12 cellular contexts compared by ENCODE assay signal in the genomic region with DNA sequence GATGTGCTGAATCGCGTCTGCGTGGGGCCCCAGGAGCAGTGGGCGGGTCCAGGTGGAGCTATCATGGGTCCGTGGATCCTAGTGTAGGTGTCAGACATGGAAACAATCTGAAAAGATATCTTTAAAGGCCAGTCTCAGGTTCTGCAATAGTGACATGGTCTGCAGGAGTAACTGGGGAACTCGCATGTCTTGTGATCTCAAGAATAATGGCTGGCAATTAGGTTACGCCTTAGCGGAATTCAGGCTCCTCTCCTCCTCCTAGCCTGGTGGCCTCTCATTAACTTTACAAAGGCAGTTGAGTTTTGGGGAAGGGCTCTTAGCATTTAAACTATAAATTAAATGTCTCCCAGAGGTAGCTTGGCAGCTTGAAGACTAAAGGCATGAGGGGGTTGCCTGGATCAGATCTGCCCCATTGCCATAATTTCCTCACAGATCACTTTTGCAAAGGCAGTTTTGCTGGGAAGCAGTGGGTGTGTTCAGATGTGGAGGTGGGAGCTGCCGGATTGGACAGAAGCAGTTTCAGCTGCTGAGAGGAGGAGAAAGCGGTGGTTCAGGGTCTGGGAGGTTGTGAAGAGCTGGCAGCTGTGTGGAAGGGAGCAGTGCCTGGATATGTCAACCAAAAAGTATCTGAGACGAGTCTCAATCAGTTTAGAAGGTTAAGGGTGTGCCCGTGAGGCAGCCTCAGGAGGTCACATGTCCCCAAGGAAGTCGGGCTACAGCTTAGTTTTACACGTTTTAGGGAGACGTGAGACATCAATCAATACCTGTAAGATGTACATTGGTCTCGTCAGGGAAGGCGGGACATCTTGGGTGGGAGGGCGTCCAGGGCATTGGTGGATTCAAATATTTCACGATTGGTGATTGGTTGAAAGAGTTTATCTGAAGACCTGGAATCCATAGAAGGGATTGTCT. TPM values are rescaled to one million over a fixed set of nuclear protein-coding genes. Genes with fewer than 3 reads are reported as not detected.
DNase-seq lines count a peak whose midpoint lies in the region; ATAC-seq and TF ChIP-seq lines count a peak whose summit lies in the region.
"Had no signal": no experiment of that assay in that cellular context is flagged by ENCODE, and none has a peak within 500 bp of the region (broad histone marks: within the 10 kb centered on the region; RNA-seq: fewer than 3 reads in every experiment).

No MANE protein-coding gene starts in this region.

- peaks cover 63% of the 10 kb centered on the region for H3K79me2 ChIP-seq in Karpas-422 (ENCODE audit: low read length)

- no peak for ATAC-seq in GM18858 (IDR thresholded peaks at IDR 0.05; ENCODE audit: unreplicated experiment)
- ATAC-seq: stimulated activated memory B cell treated with anti-CD40 and anti-IgM and Interleukin-4, amounts not matched to agents 10 μg/mL and 1 μg/mL and 100 μg/mL, for 72 hours had no signal

- no peaks in the 10 kb centered on the region for H3K9me3 Mint-ChIP-seq in mesothelial cell of epicardium
- H3K9me3 Mint-ChIP-seq: stimulated activated memory B cell treated with anti-CD40 and anti-IgM and Interleukin-4, amounts not matched to agents 10 μg/mL and 1 μg/mL and 100 μg/mL, for 72 hours had no signal

- peak overlapping the region; percentile 77 for H3K27ac Mint-ChIP-seq in mesothelial cell of epicardium
- H3K27ac Mint-ChIP-seq: stimulated activated memory B cell treated with anti-CD40 and anti-IgM and Interleukin-4, amounts not matched to agents 10 μg/mL and 1 μg/mL and 100 μg/mL, for 72 hours had no signal

- peak overlapping the region; percentile 67 for H3K4me3 Mint-ChIP-seq in mesothelial cell of epicardium

- H3K9me2 ChIP-seq in Karpas-422 (replicated peaks; ENCODE audit: insufficient read depth, low read length) = no peaks in the 10 kb centered on the region

- TF ChIP-seq CTCF in mesothelial cell of epicardium (IDR thresholded peaks at IDR 0.05; ENCODE audit: unreplicated experiment) (no peak), adrenal gland (IDR thresholded peaks at IDR 0.05) (no peak)

- H3K27me3 Mint-ChIP-seq in mesothelial cell of epicardium (ENCODE audit: low read depth) = no peaks in the 10 kb centered on the region
- H3K27me3 Mint-ChIP-seq: stimulated activated memory B cell treated with anti-CD40 and anti-IgM and Interleukin-4, amounts not matched to agents 10 μg/mL and 1 μg/mL and 100 μg/mL, for 72 hours had no signal

- 86 to 90% (median 89%) methylated on average over 19 of the region's 19 CpGs for WGBS in adrenal gland, 4 donors

- H3K36me3 ChIP-seq in Karpas-422 (ENCODE audit: insufficient read depth, low read length) = peaks cover 4% of the 10 kb centered on the region; the same call in 1 of the 2 replicates
- H3K36me3 ChIP-seq in adrenal gland (replicated peaks in 1 of 2) = peaks cover 0 to 4% of the 10 kb centered on the region in 2 donors

- DNase-seq in Caki2 (ENCODE audit: low read depth) (peak; percentile 78), Karpas-422 (peak; percentile 73), T47D (ENCODE audit: low read depth in 1 of 2, low spot score in 1 of 2) (peak; percentile 42 to 85), mesothelial cell of epicardium (ENCODE audit: low spot score in 2 of 2, unreplicated experiment in 2 of 2) (peak in 1 of 2 experiments; percentile 63), adrenal gland (no peak), midbrain (lab: John Stamatoyannopoulos, UW) (no peak), NCI-H510A (lab: John Stamatoyannopoulos, UW) (no peak)
- DNase-seq: NCI-H1105 treated with DMSO at 0.1 percent for 48 hours had no signal

- H3K4me2 ChIP-seq in Karpas-422 (ENCODE audit: low read depth, low read length, poor library complexity, severe bottlenecking) = peak overlapping the region; percentile 93

- peaks cover 5% of the 10 kb centered on the region; the same call in 1 of the 2 replicates for H4K20me1 ChIP-seq in Karpas-422 (ENCODE audit: insufficient read depth, low read depth, low read length)

- no peaks in the 10 kb centered on the region for H3K36me3 Mint-ChIP-seq in mesothelial cell of epicardium

- in situ Hi-C loops in Caki2 (cut with HindIII; ENCODE audit: low pct_unique_long_range_greater_than_20kb, low sequenced_read_pairs) (no loop called here), T47D (cut with HindIII; ENCODE audit: low pct_unique_long_range_greater_than_20kb, low sequenced_read_pairs) (no loop called here)

- H3K9ac ChIP-seq in Karpas-422 (ENCODE audit: low read length) = peak overlapping the region; percentile 42
- H3K9ac ChIP-seq: parathyroid adenoma had no signal

- intact Hi-C loops in adrenal gland (cut with DNase I) = loop anchor here in 1 of 2 donors (10.0 kb wide), 1 partner anchor 110 kb away; a partner anchor contains a TSS

- H3K9me3 ChIP-seq in Karpas-422 (ENCODE audit: low read length) (no peaks in the 10 kb centered on the region), adrenal gland (replicated peaks in 1 of 3) (no peaks in the 10 kb centered on the region)

- no peak overlapping the region for H2AFZ ChIP-seq in Karpas-422 (ENCODE audit: low read length)
- H2AFZ ChIP-seq: parathyroid adenoma had no signal

- peaks cover 29% of the 10 kb centered on the region for H3K4me1 ChIP-seq in Karpas-422 (ENCODE audit: low read length)
- H3K4me1 ChIP-seq in adrenal gland (replicated peaks in 1 of 2) = peaks cover 8 to 10% of the 10 kb centered on the region in 2 donors

- H3K4me1 Mint-ChIP-seq in mesothelial cell of epicardium = peaks cover 35% of the 10 kb centered on the region

- no peak for TF ChIP-seq POLR2A in adrenal gland (IDR thresholded peaks at IDR 0.05)

- peak overlapping the region; percentile 33; the same call in 1 of the 2 replicates for H3K27ac ChIP-seq in Karpas-422 (ENCODE audit: low read length)
- H3K27ac ChIP-seq in adrenal gland = no peak overlapping the region
- H3K27ac ChIP-seq: parathyroid adenoma, VCaP had no signal

- peak overlapping the region; percentile 100; the same call in 1 of the 2 replicates for H3K4me3 ChIP-seq in Karpas-422 (ENCODE audit: low read length)
- no peak overlapping the region for H3K4me3 ChIP-seq in adrenal gland

- H3K27me3 ChIP-seq in Karpas-422 (ENCODE audit: low read length) (no peaks in the 10 kb centered on the region), adrenal gland (no peaks in the 10 kb centered on the region)

RNA-seq across cellular contexts. Expression of a gene that starts 2.7 kb away (rescaled TPM):
- total RNA-seq in Caki2 (2014; rRNA removed; shearing (Covaris generic); ENCODE audit: low replicate concordance) = 88.5 and 138 TPM in 2 replicates
- 26.2 and 28.7 TPM in 2 replicates for total RNA-seq in Karpas-422 (2014; rRNA removed; shearing (Covaris generic); ENCODE audit: low replicate concordance)
- total RNA-seq in mesothelial cell of epicardium = 102 to 117 TPM (median 103 TPM) in 3 replicates
- total RNA-seq in adrenal gland = 100 to 1,000 TPM in 2 of 8 donors, 10 to 100 TPM in 6; 44.7 to 112 (median 66.2) TPM
- 100 to 1,000 TPM in 2 of 3 donors, 10 to 100 TPM in 1; 25.6 to 240 (median 159) TPM for polyA plus RNA-seq in adrenal gland

RNA-seq across cellular contexts. Expression of a gene that starts 19.1 kb away (rescaled TPM):
- total RNA-seq in Caki2 (2014; rRNA removed; shearing (Covaris generic); ENCODE audit: low replicate concordance) = 0.98 and 1.1 TPM in 2 replicates
- total RNA-seq in Karpas-422 (2014; rRNA removed; shearing (Covaris generic); ENCODE audit: low replicate concordance) = not detected in 2 replicates
- total RNA-seq in mesothelial cell of epicardium (31.9 to 33.3 TPM (median 33.0 TPM) in 3 replicates), adrenal gland (100 to 1,000 TPM in 1 of 8 donors, 10 to 100 TPM in 7; 16.0 to 136 (median 66.9) TPM)
- polyA plus RNA-seq in adrenal gland = 10 to 100 TPM; 32.8 to 43.0 (median 38.7) TPM

RNA-seq across cellular contexts. Expression of a gene that starts 38.0 kb away (rescaled TPM):
- total RNA-seq in Caki2 (2014; rRNA removed; shearing (Covaris generic); ENCODE audit: low replicate concordance) = 65.9 and 106 TPM in 2 replicates
- 6.2 and 6.6 TPM in 2 replicates for total RNA-seq in Karpas-422 (2014; rRNA removed; shearing (Covaris generic); ENCODE audit: low replicate concordance)
- 30.3 to 31.6 TPM (median 30.6 TPM) in 3 replicates for total RNA-seq in mesothelial cell of epicardium
- total RNA-seq in adrenal gland = 10 to 100 TPM in 7 of 8 donors, 1 to 10 TPM in 1; 6.8 to 41.2 (median 23.5) TPM
- 10 to 100 TPM; 25.7 to 37.3 (median 30.6) TPM for polyA plus RNA-seq in adrenal gland

RNA-seq across cellular contexts. Expression of a gene that starts 56.1 kb away (rescaled TPM):
- 37.9 and 83.6 TPM in 2 replicates for total RNA-seq in Caki2 (2014; rRNA removed; shearing (Covaris generic); ENCODE audit: low replicate concordance)
- 1.7 and 1.8 TPM in 2 replicates for total RNA-seq in Karpas-422 (2014; rRNA removed; shearing (Covaris generic); ENCODE audit: low replicate concordance)
- total RNA-seq in mesothelial cell of epicardium (25.0 to 26.5 TPM (median 25.5 TPM) in 3 replicates), adrenal gland (10 to 100 TPM in 6 of 8 donors, 1 to 10 TPM in 2; 5.9 to 33.3 (median 14.0) TPM)
- 10 to 100 TPM in 2 of 3 donors, 1 to 10 TPM in 1; 4.1 to 19.1 (median 16.8) TPM for polyA plus RNA-seq in adrenal gland

Comparison
In these comparisons a context has a peak if more than half of its experiments do, and no peak if none do; other contexts are left out.
1. DNase-seq: peak in Caki2 (single experiment), Karpas-422 (single experiment) and T47D (2 of 2); none in adrenal gland (0 of 7), midbrain (single experiment) and NCI-H510A (single experiment).